6 cellular contexts compared by ENCODE assay signal in genomic region chr7:99987306-99987705, GRCh38. TPM values are rescaled to one million over a fixed set of nuclear protein-coding genes. Genes with fewer than 3 reads are reported as not detected.
"Had no signal": no experiment of that assay in that cellular context is flagged by ENCODE, and none has a peak within 500 bp of the region (broad histone marks: within the 10 kb centered on the region; RNA-seq: fewer than 3 reads in every experiment).

No MANE protein-coding gene starts in this region.

RNA-seq across cellular contexts. Expression of gene AZGP1, which starts 11.5 kb away (rescaled TPM):
- total RNA-seq: PC-9, SJCRH30, SJSA1 had no signal
- polyA plus RNA-seq: SK-N-SH had no signal

RNA-seq across cellular contexts. Expression of gene GJC3, which starts 57.9 kb away (rescaled TPM):
- total RNA-seq: OCI-LY7, PC-9, Peyer's patch, SJCRH30, SJSA1 had no signal
- polyA plus RNA-seq: SK-N-SH had no signal
